In the genomic region with DNA sequence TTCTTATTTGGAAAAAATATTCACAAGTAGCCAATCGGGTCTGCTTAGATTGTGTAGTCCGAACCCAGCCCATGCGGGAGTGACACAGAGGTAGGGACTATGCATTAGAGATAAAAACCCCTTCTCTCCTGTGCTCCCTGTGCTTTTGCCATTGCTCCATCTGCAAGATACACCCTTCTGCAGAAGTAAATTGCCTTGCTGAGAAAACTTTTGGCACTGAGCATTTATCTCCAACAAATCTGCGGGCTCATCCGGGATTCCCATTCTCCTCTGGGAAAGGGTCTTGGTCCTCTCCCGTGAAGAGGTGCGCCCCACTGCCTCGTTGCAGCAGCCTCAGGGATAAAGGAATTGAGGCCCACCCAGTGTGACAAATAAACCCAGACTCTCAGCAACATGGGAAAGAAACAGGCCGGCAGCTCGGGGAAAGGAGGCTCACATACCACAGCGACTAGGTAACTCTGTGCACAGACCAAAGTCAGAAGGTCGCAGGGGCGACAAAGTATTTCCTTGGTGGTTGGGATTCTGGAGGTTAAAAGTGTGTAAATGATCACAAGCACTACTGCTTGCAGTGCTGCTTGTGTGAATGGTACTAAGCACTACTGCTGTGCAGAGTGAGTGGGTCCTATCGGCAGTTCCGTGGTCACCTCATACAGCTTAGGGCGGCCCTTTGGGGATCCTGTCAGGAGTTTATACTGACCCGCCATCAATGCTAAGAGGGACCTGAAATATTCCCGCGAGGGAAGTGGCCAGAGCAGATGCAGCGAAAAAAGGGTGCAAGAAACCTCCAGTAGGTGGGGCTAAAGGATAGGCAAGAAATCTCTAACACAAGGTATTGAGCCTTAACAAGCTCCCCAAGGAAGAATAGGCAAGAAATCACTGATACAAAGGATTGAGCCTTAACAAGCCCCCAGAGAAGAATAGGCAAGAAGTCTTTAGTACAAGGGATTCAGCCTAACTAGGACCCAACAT, we compare ENCODE assay signal across 12 cellular contexts. TPM values are rescaled to one million over a fixed set of nuclear protein-coding genes. Genes with fewer than 3 reads are reported as not detected.
DNase-seq lines count a peak whose midpoint lies in the region; ATAC-seq and TF ChIP-seq lines count a peak whose summit lies in the region.
"Had no signal": no experiment of that assay in that cellular context is flagged by ENCODE, and none has a peak within 500 bp of the region (broad histone marks: within the 10 kb centered on the region; RNA-seq: fewer than 3 reads in every experiment).

No MANE protein-coding gene starts in this region.

- no peak overlapping the region for H3K4me3 ChIP-seq in NB4 (ENCODE audit: low read depth, low read length)
- peak overlapping the region; percentile 8 for H3K4me3 ChIP-seq in coronary artery
- H3K4me3 ChIP-seq in neutrophil (ENCODE audit: low read depth in 1 of 2, low read length in 1 of 2): no peak overlapping the region
- no peak overlapping the region for H3K4me3 ChIP-seq in adrenal gland
- H3K4me3 ChIP-seq in naive thymus-derived CD4-positive, alpha-beta T cell (ENCODE audit: low read length): no peak overlapping the region
- H3K4me3 ChIP-seq: thoracic aorta had no signal

- WGBS in adrenal gland, 4 donors: 97 to 98% (median 98%) methylated on average over 20 of the region's 20 CpGs

- no peak for ATAC-seq in activated CD8-positive, alpha-beta T cell treated with anti-CD3 and anti-CD28 coated beads for 36 hours
- no peak for ATAC-seq in activated CD8-positive, alpha-beta T cell treated with anti-CD3 and anti-CD28 coated beads, Interleukin-2, amount 10 ng/mL, durations not matched to agents 7 days and 5 days
- ATAC-seq in naive thymus-derived CD4-positive, alpha-beta T cell: no peak
- ATAC-seq in GM19455 (IDR thresholded peaks at IDR 0.05; ENCODE audit: unreplicated experiment): no peak
- ATAC-seq: T-helper 17 cell had no signal

- peaks cover 19% of the 10 kb centered on the region for H3K4me1 Mint-ChIP-seq in activated CD8-positive, alpha-beta T cell treated with anti-CD3 and anti-CD28 coated beads for 36 hours (ENCODE audit: low read depth)
- H3K4me1 Mint-ChIP-seq in activated CD8-positive, alpha-beta T cell treated with anti-CD3 and anti-CD28 coated beads, Interleukin-2, amount 10 ng/mL, durations not matched to agents 7 days and 5 days (ENCODE audit: low read depth): peaks cover 9% of the 10 kb centered on the region
- H3K4me1 Mint-ChIP-seq in naive thymus-derived CD4-positive, alpha-beta T cell: peaks cover 4 to 65% (median 22%) of the 10 kb centered on the region in 7 donors
- H3K4me1 Mint-ChIP-seq: T-helper 17 cell had no signal

- peaks cover 62% of the 10 kb centered on the region for H3K9me3 Mint-ChIP-seq in activated CD8-positive, alpha-beta T cell treated with anti-CD3 and anti-CD28 coated beads for 36 hours
- peaks cover 71% of the 10 kb centered on the region for H3K9me3 Mint-ChIP-seq in activated CD8-positive, alpha-beta T cell treated with anti-CD3 and anti-CD28 coated beads, Interleukin-2, amount 10 ng/mL, durations not matched to agents 7 days and 5 days (ENCODE audit: insufficient read depth)
- peaks cover 17 to 76% (median 51%) of the 10 kb centered on the region in 11 donors for H3K9me3 Mint-ChIP-seq in naive thymus-derived CD4-positive, alpha-beta T cell

- no peaks in the 10 kb centered on the region for H3K27me3 Mint-ChIP-seq in activated CD8-positive, alpha-beta T cell treated with anti-CD3 and anti-CD28 coated beads for 36 hours
- H3K27me3 Mint-ChIP-seq in activated CD8-positive, alpha-beta T cell treated with anti-CD3 and anti-CD28 coated beads, Interleukin-2, amount 10 ng/mL, durations not matched to agents 7 days and 5 days (ENCODE audit: low read depth): no peaks in the 10 kb centered on the region
- no peaks in the 10 kb centered on the region for H3K27me3 Mint-ChIP-seq in naive thymus-derived CD4-positive, alpha-beta T cell
- H3K27me3 Mint-ChIP-seq: T-helper 17 cell had no signal

- H3K27ac ChIP-seq in coronary artery (no peak overlapping the region), neutrophil (peak overlapping the region; percentile 11), adrenal gland (no peak overlapping the region)
- no peak overlapping the region for H3K27ac ChIP-seq in naive thymus-derived CD4-positive, alpha-beta T cell (ENCODE audit: low read depth, low read length)
- H3K27ac ChIP-seq: thoracic aorta had no signal

- CTCF ChIA-PET in activated CD8-positive, alpha-beta T cell treated with anti-CD3 and anti-CD28 coated beads for 36 hours (lab: Charles Lee): interaction anchor here (0.9 to 1.2 kb wide), 3 partner anchors 106 to 377 kb away, joined by 3 to 7 read pairs (median 3); no protein-coding TSS in a partner anchor
- CTCF ChIA-PET in activated CD8-positive, alpha-beta T cell treated with anti-CD3 and anti-CD28 coated beads, Interleukin-2, amount 10 ng/mL, durations not matched to agents 7 days and 5 days (lab: Charles Lee): interaction anchor here (0.6 to 1.0 kb wide), 6 partner anchors 9 to 376 kb away, joined by 3 read pairs; no protein-coding TSS in a partner anchor
- CTCF ChIA-PET in naive thymus-derived CD4-positive, alpha-beta T cell (lab: Charles Lee): no interaction called here

- POLR2A ChIA-PET in activated CD8-positive, alpha-beta T cell treated with anti-CD3 and anti-CD28 coated beads for 36 hours (lab: Charles Lee): no interaction called here
- POLR2A ChIA-PET in activated CD8-positive, alpha-beta T cell treated with anti-CD3 and anti-CD28 coated beads, Interleukin-2, amount 10 ng/mL, durations not matched to agents 7 days and 5 days (lab: Charles Lee): no interaction called here
- POLR2A ChIA-PET in naive thymus-derived CD4-positive, alpha-beta T cell (lab: Charles Lee): no interaction called here

- no peaks in the 10 kb centered on the region for H3K27me3 ChIP-seq in neutrophil
- no peaks in the 10 kb centered on the region for H3K27me3 ChIP-seq in adrenal gland
- no peaks in the 10 kb centered on the region for H3K27me3 ChIP-seq in naive thymus-derived CD4-positive, alpha-beta T cell (ENCODE audit: control insufficient read depth in 2 of 2, insufficient read depth in 2 of 2, low read length in 2 of 2)

- TF ChIP-seq POLR2A in NB4 (IDR thresholded peaks at IDR 0.05; ENCODE audit: extremely low read depth, insufficient read length) (no peak), adrenal gland (IDR thresholded peaks at IDR 0.05) (no peak)

- H3K4me1 ChIP-seq in neutrophil (ENCODE audit: control insufficient read depth in 1 of 2, insufficient read depth in 1 of 2, low read depth in 1 of 2, low read length in 1 of 2) (no peaks in the 10 kb centered on the region), adrenal gland (replicated peaks in 1 of 2) (peaks cover 0 to 22% of the 10 kb centered on the region in 2 donors)
- no peaks in the 10 kb centered on the region for H3K4me1 ChIP-seq in naive thymus-derived CD4-positive, alpha-beta T cell (ENCODE audit: control insufficient read depth in 2 of 2, insufficient read depth in 2 of 2, low read length in 2 of 2)

- peaks cover 67% of the 10 kb centered on the region for H3K36me3 Mint-ChIP-seq in activated CD8-positive, alpha-beta T cell treated with anti-CD3 and anti-CD28 coated beads for 36 hours (ENCODE audit: low read depth)
- H3K36me3 Mint-ChIP-seq in activated CD8-positive, alpha-beta T cell treated with anti-CD3 and anti-CD28 coated beads, Interleukin-2, amount 10 ng/mL, durations not matched to agents 7 days and 5 days (ENCODE audit: low read depth): peaks cover 77% of the 10 kb centered on the region
- peaks cover 27 to 67% (median 63%) of the 10 kb centered on the region in 5 donors for H3K36me3 Mint-ChIP-seq in naive thymus-derived CD4-positive, alpha-beta T cell

- TF ChIP-seq CTCF in activated CD8-positive, alpha-beta T cell treated with anti-CD3 and anti-CD28 coated beads for 36 hours (IDR thresholded peaks at IDR 0.05): peak; percentile 21
- TF ChIP-seq CTCF in NB4 (IDR thresholded peaks at IDR 0.05; ENCODE audit: low read depth, low read length) (peak; percentile 10), coronary artery (IDR thresholded peaks at IDR 0.05) (no peak), neutrophil (IDR thresholded peaks at IDR 0.05) (peak; percentile 37), adrenal gland (IDR thresholded peaks at IDR 0.05) (peak in 2 of 6 experiments; percentile 12 to 34)

- peak; percentile 13 for DNase-seq in activated CD8-positive, alpha-beta T cell treated with anti-CD3 and anti-CD28 coated beads for 36 hours
- DNase-seq in activated CD8-positive, alpha-beta T cell treated with anti-CD3 and anti-CD28 coated beads, Interleukin-2, amount 10 ng/mL, durations not matched to agents 7 days and 5 days: no peak
- peak; percentile 36 for DNase-seq in NB4 (ENCODE audit: low read depth)
- DNase-seq in coronary artery (ENCODE audit: low spot score): no peak
- no peak for DNase-seq in adrenal gland
- DNase-seq in naive thymus-derived CD4-positive, alpha-beta T cell: no peak
- DNase-seq: effector CD8-positive, alpha-beta T cell; MV-4-11; T-helper 17 cell had no signal

- H3K9me3 ChIP-seq in neutrophil (peaks cover 6% of the 10 kb centered on the region), adrenal gland (replicated peaks in 1 of 3) (peaks cover 0 to 14% (median 0%) of the 10 kb centered on the region in 3 donors)
- H3K9me3 ChIP-seq in naive thymus-derived CD4-positive, alpha-beta T cell (ENCODE audit: control insufficient read depth in 2 of 3, low read length in 3 of 3): peaks cover 5 to 42% (median 25%) of the 10 kb centered on the region in 3 experiments

- no peak overlapping the region for H3K27ac Mint-ChIP-seq in activated CD8-positive, alpha-beta T cell treated with anti-CD3 and anti-CD28 coated beads for 36 hours
- H3K27ac Mint-ChIP-seq in activated CD8-positive, alpha-beta T cell treated with anti-CD3 and anti-CD28 coated beads, Interleukin-2, amount 10 ng/mL, durations not matched to agents 7 days and 5 days: no peak overlapping the region
- peak overlapping the region in 2 of 9 donors; percentile 20 to 33 for H3K27ac Mint-ChIP-seq in naive thymus-derived CD4-positive, alpha-beta T cell
- H3K27ac Mint-ChIP-seq: T-helper 17 cell had no signal

- H3K4me3 Mint-ChIP-seq in activated CD8-positive, alpha-beta T cell treated with anti-CD3 and anti-CD28 coated beads for 36 hours: no peak overlapping the region
- H3K4me3 Mint-ChIP-seq in activated CD8-positive, alpha-beta T cell treated with anti-CD3 and anti-CD28 coated beads, Interleukin-2, amount 10 ng/mL, durations not matched to agents 7 days and 5 days: no peak overlapping the region
- H3K4me3 Mint-ChIP-seq in naive thymus-derived CD4-positive, alpha-beta T cell: peak overlapping the region in 2 of 10 donors; percentile 30 to 52
- H3K4me3 Mint-ChIP-seq: T-helper 17 cell had no signal

- intact Hi-C loops in activated CD8-positive, alpha-beta T cell treated with anti-CD3 and anti-CD28 coated beads for 36 hours (cut with micrococcal nuclease): no loop called here
- intact Hi-C loops in adrenal gland (cut with DNase I): no loop called here
- intact Hi-C loops in naive thymus-derived CD4-positive, alpha-beta T cell (cut with micrococcal nuclease): loop anchor here (1.0 kb wide), 2 partner anchors 107 to 377 kb away; no protein-coding TSS in a partner anchor

- H3K36me3 ChIP-seq in neutrophil: no peaks in the 10 kb centered on the region
- no peaks in the 10 kb centered on the region for H3K36me3 ChIP-seq in adrenal gland (replicated peaks in 1 of 2)
- H3K36me3 ChIP-seq in naive thymus-derived CD4-positive, alpha-beta T cell (ENCODE audit: control insufficient read depth in 2 of 3, insufficient read depth in 3 of 3, low read length in 3 of 3): peaks cover 0 to 20% (median 0%) of the 10 kb centered on the region in 3 experiments
- H3K36me3 ChIP-seq: thoracic aorta had no signal

RNA-seq across cellular contexts. Expression of a gene that starts 54.3 kb away (rescaled TPM):
- 10 to 100 TPM; 29.0 to 32.1 TPM for total RNA-seq in activated CD8-positive, alpha-beta T cell treated with anti-CD3 and anti-CD28 coated beads for 36 hours
- total RNA-seq in activated CD8-positive, alpha-beta T cell treated with anti-CD3 and anti-CD28 coated beads, Interleukin-2, amount 10 ng/mL, durations not matched to agents 7 days and 5 days: 10 to 100 TPM; 40.0 to 43.0 TPM
- total RNA-seq in adrenal gland: 10 to 100 TPM; 35.1 to 63.7 (median 46.2) TPM
- polyA plus RNA-seq in adrenal gland: 10 to 100 TPM in 2 of 3 donors, 1 to 10 TPM in 1; 10.0 to 38.7 (median 11.3) TPM
- 10 to 100 TPM; 32.9 to 42.9 (median 38.6) TPM for total RNA-seq in naive thymus-derived CD4-positive, alpha-beta T cell
- 10 to 100 TPM; 13.4 to 15.7 TPM for polyA plus RNA-seq in naive thymus-derived CD4-positive, alpha-beta T cell

Comparison
In these comparisons a context has a peak if more than half of its experiments do, and no peak if none do; other contexts are left out.
1. DNase-seq: peak in activated CD8-positive, alpha-beta T cell treated with anti-CD3 and anti-CD28 coated beads for 36 hours (single experiment) and NB4 (single experiment); none in activated CD8-positive, alpha-beta T cell treated with anti-CD3 and anti-CD28 coated beads, Interleukin-2, amount 10 ng/mL, durations not matched to agents 7 days and 5 days (single experiment), coronary artery (single experiment), adrenal gland (0 of 7) and naive thymus-derived CD4-positive, alpha-beta T cell (0 of 9).
2. intact Hi-C loops: an anchor here in naive thymus-derived CD4-positive, alpha-beta T cell (1.0 kb wide); none called in activated CD8-positive, alpha-beta T cell treated with anti-CD3 and anti-CD28 coated beads for 36 hours and adrenal gland.